ENCODE assay signal across 17 cellular contexts in genomic region chr4:175657571-175657970, GRCh38.
A peak's percentile ranks its signal among the peaks of the same experiment; 100 is the strongest.
DNase-seq lines count a peak whose midpoint lies in the region; ATAC-seq and TF ChIP-seq lines count a peak whose summit lies in the region.
"Had no signal": no experiment of that assay in that cellular context is flagged by ENCODE, and none has a peak within 500 bp of the region (broad histone marks: within the 10 kb centered on the region; RNA-seq: fewer than 3 reads in every experiment).

No MANE protein-coding gene starts in this region.

- H3F3A ChIP-seq in PC-3 (ENCODE audit: low read length, unreplicated experiment), result no peaks in the 10 kb centered on the region

- H3K4me2 ChIP-seq in PC-3 (ENCODE audit: low read length), result 0 out of 2 replicates have a peak overlapping the region, but pooled peaks have one; percentile 15
- H3K4me2 ChIP-seq: KMS-11, SK-N-SH had no signal

- ATAC-seq in PC-3, result peak; percentile 50; the same call in 1 of the 2 replicates
- ATAC-seq: GM12878 had no signal

- H3K9me2 ChIP-seq in PC-3 (replicated peaks; ENCODE audit: low read length), result no peaks in the 10 kb centered on the region
- H3K9me2 ChIP-seq: SK-N-SH had no signal

- H4K20me1 ChIP-seq in PC-3 (ENCODE audit: low read length), result no peaks in the 10 kb centered on the region

- DNase-seq in A172 (ENCODE audit: low spot score) (peak; percentile 2), HT1080 (ENCODE audit: low read depth) (peak; percentile 3), PC-3 (peak; percentile 51), epithelial cell of proximal tubule (ENCODE audit: low read depth) (no peak), retina (no peak), amniotic stem cell (lab: John Stamatoyannopoulos, UW) (no peak), GF-D8 (lab: John Stamatoyannopoulos, UW) (no peak)
- DNase-seq in activated naive CD4-positive, alpha-beta T cell treated with anti-CD3 and anti-CD28 coated beads, Interleukin-2, amount 50 U/mL, for 16 hours, result no peak
- DNase-seq: CD4-positive, CD25-positive, alpha-beta regulatory T cell; DMS53; NCI-H1417 treated with DMSO at 0.1 percent for 48 hours; NCI-H2029; NCI-H524; NK-92 treated with Interleukin-12 subunit alpha and Interleukin-12 subunit beta, amount 100 ng/mL, for 24 hours; SK-N-SH had no signal

- no peaks in the 10 kb centered on the region for H3K27me3 ChIP-seq in PC-3 (ENCODE audit: low read length)

- peaks cover 5% of the 10 kb centered on the region; the same call in 1 of the 2 replicates for H3K4me1 ChIP-seq in PC-3 (ENCODE audit: insufficient read depth, low read length)

- peak overlapping the region; percentile 25; the same call in 1 of the 2 replicates for H2AFZ ChIP-seq in PC-3 (ENCODE audit: low read length)

- H3K36me3 ChIP-seq in PC-3 (ENCODE audit: low read depth, low read length), result no peaks in the 10 kb centered on the region

- no peak overlapping the region for H3K27ac ChIP-seq in PC-3 (ENCODE audit: low read length)
- H3K27ac ChIP-seq: KMS-11 had no signal

- POLR2A ChIA-PET in PC-3 (lab: Charles Lee; ENCODE audit: unreplicated experiment), result interaction anchor here (0.7 kb wide), 1 partner anchor 987 kb away, joined by 3 read pairs; no protein-coding TSS in a partner anchor

- intact Hi-C loops in PC-3 (cut with micrococcal nuclease), result loop anchor here (1.0 to 10.0 kb wide), 2 partner anchors 107 to 235 kb away; no protein-coding TSS in a partner anchor

- CTCF ChIA-PET in PC-3 (lab: Charles Lee), result interaction anchor here (0.9 kb wide), 1 partner anchor 161 kb away, joined by 3 read pairs; no protein-coding TSS in a partner anchor

- no TSS peak for BruUV-seq in PC-3 (replicated peaks; lab: Mats Ljungman, UMichigan)

- no peaks in the 10 kb centered on the region for H3K79me2 ChIP-seq in PC-3 (ENCODE audit: low read length)

- no peak overlapping the region for H3K9ac ChIP-seq in PC-3 (ENCODE audit: low read length)
- H3K9ac ChIP-seq: KMS-11, SK-N-SH had no signal

- H3K9me3 ChIP-seq in PC-3 (ENCODE audit: low read length), result no peaks in the 10 kb centered on the region
- H3K9me3 ChIP-seq: SK-N-SH had no signal

- H3K4me3 ChIP-seq in PC-3 (ENCODE audit: low read length) (no peak overlapping the region), epithelial cell of proximal tubule (ENCODE audit: low read depth, low read length) (no peak overlapping the region)
- H3K4me3 ChIP-seq: GM12878 had no signal

- peak; percentile 28 for TF ChIP-seq CTCF in PC-3 (conservative IDR thresholded peaks at IDR 0.05; ENCODE audit: low read depth, low read length)
- peak; percentile 29 for TF ChIP-seq CTCF in epithelial cell of proximal tubule (conservative IDR thresholded peaks at IDR 0.05; ENCODE audit: low read depth, low read length)

Comparison
In these comparisons a context has a peak if more than half of its experiments do, and no peak if none do; other contexts are left out.
1. DNase-seq: peak in A172 (single experiment), HT1080 (single experiment) and PC-3 (single experiment); none in epithelial cell of proximal tubule (single experiment), retina (single experiment), amniotic stem cell (single experiment), activated naive CD4-positive, alpha-beta T cell treated with anti-CD3 and anti-CD28 coated beads, Interleukin-2, amount 50 U/mL, for 16 hours (single experiment) and GF-D8 (single experiment).